In the genomic region with DNA sequence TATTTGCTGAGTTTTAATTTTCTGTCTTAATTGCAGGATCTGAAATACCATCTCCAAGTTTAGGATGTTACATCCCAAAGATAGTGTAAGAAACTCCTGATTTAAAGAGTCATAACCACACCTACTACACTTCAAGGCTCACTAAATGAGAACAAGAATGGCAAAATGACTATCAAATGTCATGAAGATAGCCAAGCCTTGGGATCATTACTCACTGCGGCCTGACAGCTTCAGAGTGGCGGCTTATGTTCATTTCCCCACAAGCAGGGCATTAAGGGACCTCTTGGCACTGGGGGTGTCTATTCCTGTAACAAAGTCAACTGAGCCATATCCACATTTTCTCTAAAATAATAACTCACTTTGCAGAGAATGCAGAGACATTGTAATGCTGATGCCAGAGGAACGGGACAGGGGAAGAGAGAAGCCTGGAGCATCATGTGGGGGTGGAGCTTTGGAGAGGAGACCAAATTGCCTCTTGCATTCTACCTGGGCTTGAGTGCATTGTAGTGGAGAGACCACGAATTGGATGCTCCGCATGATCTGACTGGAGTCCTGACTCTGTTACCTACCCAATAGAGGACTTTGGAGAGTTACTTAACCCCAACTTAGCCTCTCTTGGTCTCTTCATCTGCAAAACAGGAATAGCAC, we compare ENCODE assay signal across 18 cellular contexts.
DNase-seq lines count a peak whose midpoint lies in the region; ATAC-seq, FAIRE-seq and TF ChIP-seq lines count a peak whose summit lies in the region.
"Had no signal": no experiment of that assay in that cellular context is flagged by ENCODE, and none has a peak within 500 bp of the region (broad histone marks: within the 10 kb centered on the region; RNA-seq: fewer than 3 reads in every experiment).

No MANE protein-coding gene starts in this region.

- H3K4me2 ChIP-seq in mesendoderm (ENCODE audit: low read length) = no peak overlapping the region
- H3K4me2 ChIP-seq: SK-N-SH had no signal

- no peaks in the 10 kb centered on the region for H3K79me2 ChIP-seq in mesendoderm (ENCODE audit: control insufficient read depth, insufficient read depth, low read length)

- H4K8ac ChIP-seq in mesendoderm (ENCODE audit: low read depth, low read length) = no peak overlapping the region

- peaks cover 30% of the 10 kb centered on the region for H3K4me1 Mint-ChIP-seq in Calu3 (ENCODE audit: low read depth, unreplicated experiment)
- H3K4me1 Mint-ChIP-seq: CD14-positive monocyte had no signal

- H3K36me3 ChIP-seq in HUES64 (ENCODE audit: insufficient read depth, low read length) = no peaks in the 10 kb centered on the region
- H3K36me3 ChIP-seq in mesendoderm (ENCODE audit: control insufficient read depth, insufficient read depth, low read length) = no peaks in the 10 kb centered on the region

- no peaks in the 10 kb centered on the region for H3K27me3 ChIP-seq in HUES64 (ENCODE audit: insufficient read depth, low read length)
- no peaks in the 10 kb centered on the region for H3K27me3 ChIP-seq in mesendoderm (ENCODE audit: insufficient read depth, low read length, poor library complexity)

- no peak overlapping the region for H2AK5ac ChIP-seq in mesendoderm (ENCODE audit: low read length)

- H3K27ac ChIP-seq in HUES64 (ENCODE audit: low read depth, low read length) = peak overlapping the region; percentile 95
- no peak overlapping the region for H3K27ac ChIP-seq in coronary artery
- peak overlapping the region; percentile 76 for H3K27ac ChIP-seq in mesendoderm (ENCODE audit: low read depth, low read length)
- H3K27ac ChIP-seq: HL-60 had no signal

- H3K23ac ChIP-seq in mesendoderm (ENCODE audit: low read length) = no peak overlapping the region

- H2BK120ac ChIP-seq in mesendoderm (ENCODE audit: low read depth, low read length) = peak overlapping the region; percentile 82

- no peak overlapping the region for H2BK15ac ChIP-seq in mesendoderm (replicated peaks; ENCODE audit: low read depth)

- FAIRE-seq in GM19239 (lab: Jason Lieb, UNC) = no peak
- FAIRE-seq: G401.6, GM12891 had no signal

- H3K9me3 Mint-ChIP-seq in Calu3 (ENCODE audit: low read depth, unreplicated experiment) = no peaks in the 10 kb centered on the region
- H3K9me3 Mint-ChIP-seq: CD14-positive monocyte had no signal

- no peak overlapping the region for H3K4me3 Mint-ChIP-seq in Calu3 (ENCODE audit: low read depth, unreplicated experiment)
- H3K4me3 Mint-ChIP-seq: CD14-positive monocyte had no signal

- BruUV-seq in Calu3 (replicated peaks; lab: Mats Ljungman, UMichigan) = no TSS peak

- CTCF ChIA-PET in Calu3 (lab: Charles Lee) = interaction anchor here (0.6 kb wide), 1 partner anchor 200 kb away, joined by 4 read pairs; no protein-coding TSS in a partner anchor

- intact Hi-C loops in Calu3 (cut with micrococcal nuclease; ENCODE audit: unreplicated experiment) = no loop called here

- H3K79me1 ChIP-seq in mesendoderm (ENCODE audit: low read length) = no peaks in the 10 kb centered on the region

- H3K27ac Mint-ChIP-seq in Calu3 (ENCODE audit: unreplicated experiment) = no peak overlapping the region
- H3K27ac Mint-ChIP-seq: CD14-positive monocyte had no signal

- H3K9ac ChIP-seq in HUES64 (ENCODE audit: low read depth, low read length) (peak overlapping the region; percentile 17; the same call in 1 of the 2 replicates), mesendoderm (ENCODE audit: low read length) (no peak overlapping the region)
- H3K9ac ChIP-seq: SK-N-SH had no signal

- H2BK5ac ChIP-seq in mesendoderm (ENCODE audit: low read length) = peak overlapping the region; percentile 64

- peak overlapping the region; percentile 46 for H3K56ac ChIP-seq in mesendoderm (ENCODE audit: low read length)

- TF ChIP-seq CTCF in coronary artery (IDR thresholded peaks at IDR 0.05) (no peak), Calu3 (IDR thresholded peaks at IDR 0.05; ENCODE audit: unreplicated experiment) (no peak)

- H3K4me1 ChIP-seq in HUES64 (ENCODE audit: insufficient read depth, low read length) (peaks cover 70% of the 10 kb centered on the region), mesendoderm (ENCODE audit: control insufficient read depth, low read depth, low read length) (peaks cover 40% of the 10 kb centered on the region)

- peak; percentile 47 for DNase-seq in ELF-1 (ENCODE audit: low read depth, low spot score)
- DNase-seq in coronary artery (ENCODE audit: low spot score) = peak; percentile 49
- DNase-seq in mesendoderm = peak; percentile 74
- DNase-seq in GM19239 (ENCODE audit: insufficient read length, low spot score) = no peak
- DNase-seq in stimulated activated CD4-positive, alpha-beta T cell treated with anti-CD3 and anti-CD28 coated beads, Interleukin-4, amount 100 ng/mL, for 24 hours = no peak
- no peak for DNase-seq in Calu3
- DNase-seq: NCI-H2081 treated with DMSO at 0.1 percent for 48 hours; NCI-H226; NK-92 treated with Interleukin-12 subunit alpha and Interleukin-12 subunit beta, amount 100 ng/mL, for 24 hours; SK-N-SH had no signal

- no peak overlapping the region for H4K5ac ChIP-seq in mesendoderm (ENCODE audit: low read length)

- H3K4ac ChIP-seq in mesendoderm (ENCODE audit: low read depth, low read length) = no peak overlapping the region

- no peaks in the 10 kb centered on the region for H3K9me3 ChIP-seq in HUES64 (ENCODE audit: insufficient read depth, low read depth, low read length)
- H3K9me3 ChIP-seq: SK-N-SH had no signal

- no peak for ATAC-seq in activated CD4-positive, CD25-positive, alpha-beta regulatory T cell treated with anti-CD3 and anti-CD28 coated beads, Interleukin-2, amount 50 U/mL, for 24 hours
- ATAC-seq: Panc1, Right ventricle myocardium inferior had no signal

- peak overlapping the region; percentile 78 for H3K18ac ChIP-seq in mesendoderm (ENCODE audit: low read length)

- 33% methylated on average over 5 of the region's 5 CpGs for WGBS in HUES64
- no CpG with 5 or more reads among the region's 5 CpGs for WGBS in mesendoderm (ENCODE audit: extremely low coverage, insufficient coverage, low lambda C conversion rate)

- peak overlapping the region; percentile 30 for H3K4me3 ChIP-seq in HUES64 (ENCODE audit: low read length)
- H3K4me3 ChIP-seq in coronary artery = no peak overlapping the region
- H3K4me3 ChIP-seq in mesendoderm (ENCODE audit: low read length) = no peak overlapping the region

- no peaks in the 10 kb centered on the region for H3K36me3 Mint-ChIP-seq in Calu3 (ENCODE audit: insufficient read depth, unreplicated experiment)
- H3K36me3 Mint-ChIP-seq: CD14-positive monocyte had no signal

- no peaks in the 10 kb centered on the region for H3K27me3 Mint-ChIP-seq in Calu3 (ENCODE audit: unreplicated experiment)

Comparison
In these comparisons a context has a peak if more than half of its experiments do, and no peak if none do; other contexts are left out.
1. DNase-seq: peak in ELF-1 (single experiment), coronary artery (single experiment) and mesendoderm (single experiment); none in GM19239 (single experiment), stimulated activated CD4-positive, alpha-beta T cell treated with anti-CD3 and anti-CD28 coated beads, Interleukin-4, amount 100 ng/mL, for 24 hours (single experiment) and Calu3 (single experiment).
2. H3K27ac ChIP-seq: peak in HUES64 (single experiment) and mesendoderm (single experiment); none in coronary artery (0 of 2).